Comparison of ENCODE assay signal across 24 cellular contexts in genomic region chr15:35107122-35107521, GRCh38. TPM values are rescaled to one million over a fixed set of nuclear protein-coding genes. Genes with fewer than 3 reads are reported as not detected.
DNase-seq lines count a peak whose midpoint lies in the region; ATAC-seq and TF ChIP-seq lines count a peak whose summit lies in the region.
"Had no signal": no experiment of that assay in that cellular context is flagged by ENCODE, and none has a peak within 500 bp of the region (broad histone marks: within the 10 kb centered on the region; RNA-seq: fewer than 3 reads in every experiment).

No MANE protein-coding gene starts in this region.

- H3K27ac Mint-ChIP-seq in stimulated activated effector memory CD8-positive, alpha-beta T cell treated with anti-CD3 and anti-CD28 coated beads, Interleukin-12 subunit alpha, Interleukin-12 subunit beta, amount 100 ng/mL, for 72 hours: no peak overlapping the region
- H3K27ac Mint-ChIP-seq in CD4-positive, alpha-beta T cell: no peak overlapping the region
- H3K27ac Mint-ChIP-seq: H9 had no signal

- DNase-seq in AG10803 (ENCODE audit: low read depth) (peak; percentile 15), HCEC 1CT (peak; percentile 45), epithelial cell of esophagus (ENCODE audit: low read depth) (peak; percentile 43), iris pigment epithelial cell (ENCODE audit: low read depth) (peak; percentile 10), anterior cingulate cortex (lab: John Stamatoyannopoulos, UW) (no peak)
- no peak for DNase-seq in effector CD4-positive, alpha-beta T cell
- no peak for DNase-seq in stimulated activated effector memory CD8-positive, alpha-beta T cell treated with anti-CD3 and anti-CD28 coated beads, Interleukin-12 subunit alpha, Interleukin-12 subunit beta, amount 100 ng/mL, for 72 hours (ENCODE audit: low spot score in 2 of 2)
- no peak for DNase-seq in CD4-positive, alpha-beta T cell
- DNase-seq: BE2C, H9, KG1, MV-4-11, NCI-H1105 treated with DMSO at 0.1 percent for 48 hours, NCI-H2029 treated with DMSO at 0.1 percent for 48 hours, NCI-H2171, NCI-H524 treated with DMSO at 0.1 percent for 48 hours, NCI-H82, Peyer's patch had no signal

- no peak overlapping the region for H3K27ac ChIP-seq in CD4-positive, alpha-beta T cell (ENCODE audit: low read depth, low read length)
- H3K27ac ChIP-seq: HL-60, Peyer's patch, SJSA1 had no signal

- intact Hi-C loops in CD4-positive, alpha-beta T cell (cut with DNase I, micrococcal nuclease): no loop called here

- H3K27me3 ChIP-seq in CD4-positive, alpha-beta T cell (ENCODE audit: control insufficient read depth, insufficient read depth, low read length): no peaks in the 10 kb centered on the region
- H3K27me3 ChIP-seq: BE2C, Peyer's patch, SJSA1 had no signal

- no peak overlapping the region for H3K4me3 Mint-ChIP-seq in stimulated activated effector memory CD8-positive, alpha-beta T cell treated with anti-CD3 and anti-CD28 coated beads, Interleukin-12 subunit alpha, Interleukin-12 subunit beta, amount 100 ng/mL, for 72 hours
- H3K4me3 Mint-ChIP-seq in CD4-positive, alpha-beta T cell: no peak overlapping the region
- H3K4me3 Mint-ChIP-seq: H9 had no signal

- TF ChIP-seq CTCF in AG10803 (conservative IDR thresholded peaks at IDR 0.05; ENCODE audit: low read length): no peak
- no peak for TF ChIP-seq CTCF in epithelial cell of esophagus (IDR thresholded peaks at IDR 0.05; ENCODE audit: insufficient read depth, low read depth, low read length, missing control alignments)
- no peak for TF ChIP-seq CTCF in CD4-positive, alpha-beta T cell (IDR thresholded peaks at IDR 0.05)

- H3K27me3 Mint-ChIP-seq in CD4-positive, alpha-beta T cell: no peaks in the 10 kb centered on the region

- CTCF ChIA-PET in CD4-positive, alpha-beta T cell (lab: Charles Lee): no interaction called here

- H3K4me3 ChIP-seq in AG10803 (ENCODE audit: low read length) (no peak overlapping the region), epithelial cell of esophagus (ENCODE audit: low read length) (no peak overlapping the region)
- H3K4me3 ChIP-seq: Peyer's patch, SJSA1 had no signal

- H3K9me3 Mint-ChIP-seq in stimulated activated effector memory CD8-positive, alpha-beta T cell treated with anti-CD3 and anti-CD28 coated beads, Interleukin-12 subunit alpha, Interleukin-12 subunit beta, amount 100 ng/mL, for 72 hours: no peaks in the 10 kb centered on the region
- H3K9me3 Mint-ChIP-seq in CD4-positive, alpha-beta T cell: no peaks in the 10 kb centered on the region
- H3K9me3 Mint-ChIP-seq: H9 had no signal

- no peaks in the 10 kb centered on the region for H3K36me3 Mint-ChIP-seq in stimulated activated effector memory CD8-positive, alpha-beta T cell treated with anti-CD3 and anti-CD28 coated beads, Interleukin-12 subunit alpha, Interleukin-12 subunit beta, amount 100 ng/mL, for 72 hours
- no peaks in the 10 kb centered on the region for H3K36me3 Mint-ChIP-seq in CD4-positive, alpha-beta T cell (ENCODE audit: low read depth)

- H3K9me3 ChIP-seq in CD4-positive, alpha-beta T cell (ENCODE audit: control insufficient read depth, low read length): no peaks in the 10 kb centered on the region
- H3K9me3 ChIP-seq: BE2C, Peyer's patch, SJSA1 had no signal

- ATAC-seq in stimulated activated effector memory CD8-positive, alpha-beta T cell treated with anti-CD3 and anti-CD28 coated beads, Interleukin-12 subunit alpha, Interleukin-12 subunit beta, amount 100 ng/mL, for 72 hours: no peak
- ATAC-seq in CD4-positive, alpha-beta T cell (ENCODE audit: poor library complexity): no peak
- ATAC-seq: Right ventricle myocardium inferior had no signal

- H3K4me1 Mint-ChIP-seq in stimulated activated effector memory CD8-positive, alpha-beta T cell treated with anti-CD3 and anti-CD28 coated beads, Interleukin-12 subunit alpha, Interleukin-12 subunit beta, amount 100 ng/mL, for 72 hours: no peaks in the 10 kb centered on the region
- no peaks in the 10 kb centered on the region for H3K4me1 Mint-ChIP-seq in CD4-positive, alpha-beta T cell (ENCODE audit: low read depth)

- POLR2A ChIA-PET in CD4-positive, alpha-beta T cell (lab: Charles Lee): interaction anchor here (0.5 kb wide), 1 partner anchor 16 kb away, joined by 3 read pairs; no protein-coding TSS in a partner anchor

RNA-seq across cellular contexts. Expression of gene NANOGP8, which starts 22.0 kb away (rescaled TPM):
- total RNA-seq in CD4-positive, alpha-beta T cell: not detected
- total RNA-seq: A172, HT-29, OCI-LY7, Right ventricle myocardium inferior, SJSA1 had no signal

Comparison
In these comparisons a context has a peak if more than half of its experiments do, and no peak if none do; other contexts are left out.
1. DNase-seq: peak in AG10803 (single experiment), HCEC 1CT (single experiment), epithelial cell of esophagus (single experiment) and iris pigment epithelial cell (single experiment); none in effector CD4-positive, alpha-beta T cell (single experiment), stimulated activated effector memory CD8-positive, alpha-beta T cell treated with anti-CD3 and anti-CD28 coated beads, Interleukin-12 subunit alpha, Interleukin-12 subunit beta, amount 100 ng/mL, for 72 hours (0 of 2), CD4-positive, alpha-beta T cell (0 of 10) and anterior cingulate cortex (0 of 58).